28 cellular contexts compared by ENCODE assay signal in the genomic region with DNA sequence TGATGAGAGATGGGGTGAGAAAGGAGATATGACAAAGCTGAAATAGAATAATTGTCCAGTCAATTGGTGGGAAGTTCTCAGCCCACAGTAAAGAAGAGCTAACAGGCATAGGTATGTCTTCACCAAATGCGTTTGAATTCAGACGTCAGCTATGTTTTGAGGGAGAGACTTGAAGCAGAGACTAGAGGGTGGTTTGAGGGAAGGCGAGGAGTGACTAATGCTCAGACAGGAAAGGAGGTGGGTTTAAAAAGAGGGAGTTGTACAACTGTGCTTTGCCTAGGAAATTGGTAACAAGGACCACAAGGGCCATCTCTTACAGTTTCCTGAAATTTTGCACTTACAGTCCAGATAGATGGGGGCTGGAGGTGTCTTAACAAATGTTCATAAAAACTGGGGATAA.
"Had no signal": no experiment of that assay in that cellular context is flagged by ENCODE, and none has a peak within 500 bp of the region (broad histone marks: within the 10 kb centered on the region; RNA-seq: fewer than 3 reads in every experiment).

No MANE protein-coding gene starts in this region.

- H3K9me3 Mint-ChIP-seq: activated CD4-positive, alpha-beta memory T cell treated with anti-CD3 and anti-CD28 coated beads for 36 hours; activated CD4-positive, alpha-beta T cell treated with anti-CD3 and anti-CD28 coated beads, Interleukin-2, amount 10 ng/mL, durations not matched to agents 24 days and 14 days; activated naive CD4-positive, alpha-beta T cell treated with anti-CD3 and anti-CD28 coated beads for 36 hours; immature natural killer cell; naive thymus-derived CD4-positive, alpha-beta T cell; neural crest cell; stimulated activated naive B cell treated with anti-CD40 and anti-IgM and Interleukin-4, amounts not matched to agents 10 μg/mL and 1 μg/mL and 100 μg/mL, for 72 hours had no signal

- H3K9ac ChIP-seq: parathyroid adenoma had no signal

- H3K27ac ChIP-seq: cardiac muscle cell, colonic mucosa, dorsolateral prefrontal cortex, parathyroid adenoma, right atrium auricular region, stomach, thyroid gland, upper lobe of left lung, vagina had no signal

- H3K27me3 ChIP-seq: cardiac muscle cell, colonic mucosa, dorsolateral prefrontal cortex, right atrium auricular region, stomach, thyroid gland, upper lobe of left lung, vagina had no signal

- H3K4me1 ChIP-seq: colonic mucosa, parathyroid adenoma had no signal

- H3K4me3 Mint-ChIP-seq: activated CD4-positive, alpha-beta memory T cell treated with anti-CD3 and anti-CD28 coated beads for 36 hours; activated CD4-positive, alpha-beta T cell treated with anti-CD3 and anti-CD28 coated beads, Interleukin-2, amount 10 ng/mL, durations not matched to agents 24 days and 14 days; activated naive CD4-positive, alpha-beta T cell treated with anti-CD3 and anti-CD28 coated beads for 36 hours; brain; immature natural killer cell; neural crest cell; stimulated activated naive B cell treated with anti-CD40 and anti-IgM and Interleukin-4, amounts not matched to agents 10 μg/mL and 1 μg/mL and 100 μg/mL, for 72 hours had no signal

- H3K4me3 ChIP-seq: cardiac muscle cell, colonic mucosa, dorsolateral prefrontal cortex, right atrium auricular region, stomach, thyroid gland, upper lobe of left lung, vagina had no signal

- H3K9me3 ChIP-seq: colonic mucosa, right atrium auricular region, stomach, thyroid gland, upper lobe of left lung, vagina had no signal

- H3K27me3 Mint-ChIP-seq: activated CD4-positive, alpha-beta memory T cell treated with anti-CD3 and anti-CD28 coated beads for 36 hours; activated CD4-positive, alpha-beta T cell treated with anti-CD3 and anti-CD28 coated beads, Interleukin-2, amount 10 ng/mL, durations not matched to agents 24 days and 14 days; brain; naive thymus-derived CD4-positive, alpha-beta T cell; stimulated activated naive B cell treated with anti-CD40 and anti-IgM and Interleukin-4, amounts not matched to agents 10 μg/mL and 1 μg/mL and 100 μg/mL, for 72 hours had no signal

- ATAC-seq: naive thymus-derived CD4-positive, alpha-beta T cell; stimulated activated naive B cell treated with anti-CD40 and anti-IgM and Interleukin-4, amounts not matched to agents 10 μg/mL and 1 μg/mL and 100 μg/mL, for 72 hours had no signal

- H3K27ac Mint-ChIP-seq: activated CD4-positive, alpha-beta memory T cell treated with anti-CD3 and anti-CD28 coated beads for 36 hours; activated CD4-positive, alpha-beta T cell treated with anti-CD3 and anti-CD28 coated beads, Interleukin-2, amount 10 ng/mL, durations not matched to agents 24 days and 14 days; activated naive CD4-positive, alpha-beta T cell treated with anti-CD3 and anti-CD28 coated beads for 36 hours; brain; stimulated activated naive B cell treated with anti-CD40 and anti-IgM and Interleukin-4, amounts not matched to agents 10 μg/mL and 1 μg/mL and 100 μg/mL, for 72 hours had no signal

- DNase-seq: activated CD4-positive, alpha-beta memory T cell treated with anti-CD3 and anti-CD28 coated beads for 36 hours; activated CD4-positive, alpha-beta T cell treated with anti-CD3 and anti-CD28 coated beads, Interleukin-2, amount 10 ng/mL, durations not matched to agents 24 days and 14 days; activated CD4-positive, CD25-positive, alpha-beta regulatory T cell treated with anti-CD3 and anti-CD28 coated beads, Interleukin-2, amount 50 U/mL, for 72 hours; activated effector memory CD4-positive, alpha-beta T cell treated with anti-CD3 and anti-CD28 coated beads, Interleukin-2, amount 50 U/mL, for 16 hours; activated naive CD4-positive, alpha-beta T cell treated with anti-CD3 and anti-CD28 coated beads for 36 hours; activated T-cell treated with anti-CD3 and anti-CD28 coated beads for 4 hours; aorta; cerebellar nuclear complex; colonic mucosa; dorsolateral prefrontal cortex; effector memory CD4-positive, alpha-beta T cell; hypothalamus; immature natural killer cell; midbrain; naive thymus-derived CD4-positive, alpha-beta T cell; stimulated activated CD4-positive, alpha-beta T cell treated with anti-CD3 and anti-CD28 coated beads, Interleukin-15, amount 100 ng/mL, for 24 hours; stimulated activated CD4-positive, alpha-beta T cell treated with anti-CD3 and anti-CD28 coated beads, Interleukin-2, amount 100 ng/mL, for 24 hours; stimulated activated naive B cell treated with anti-CD40 and anti-IgM and Interleukin-4, amounts not matched to agents 10 μg/mL and 1 μg/mL and 100 μg/mL, for 72 hours; stomach; T-helper 2 cell; thyroid gland; upper lobe of left lung had no signal
